ENCODE assay signal across 22 cellular contexts in genomic region chr11:61372659-61373058, GRCh38.
"Had no signal": no experiment of that assay in that cellular context is flagged by ENCODE, and none has a peak within 500 bp of the region (broad histone marks: within the 10 kb centered on the region; RNA-seq: fewer than 3 reads in every experiment).

No MANE protein-coding gene starts in this region.

- DNase-seq: erythroblast; foreskin melanocyte; head of caudate nucleus; kidney; left cardiac atrium; left ventricle myocardium inferior; lower lobe of right lung; midbrain; occipital lobe; psoas muscle; retina; right lobe of liver; stimulated activated CD4-positive, alpha-beta T cell treated with anti-CD3 and anti-CD28 coated beads, Interleukin-4, amount 100 ng/mL, for 1 hour; stimulated activated CD8-positive, alpha-beta memory T cell treated with anti-CD3 and anti-CD28 coated beads, Interleukin-4, amount 100 ng/mL, for 48 hours; stimulated activated naive CD8-positive, alpha-beta T cell treated with anti-CD3 and anti-CD28 coated beads, Interleukin-15, amount 100 ng/mL, for 72 hours; testis; upper lobe of right lung had no signal

- H3K4me3 Mint-ChIP-seq: dendritic cell treated with granulocyte-macrophage colony-stimulating factor and Interleukin-4, amounts not matched to agents 40 ng/mL and 50 ng/mL, for 4 days; memory B cell; natural killer cell treated with Interleukin-12 subunit alpha and Interleukin-12 subunit beta and Interleukin-15 and Interleukin-18, amount 100 ng/mL, for 72 hours; stimulated activated memory B cell treated with anti-CD40 and anti-IgM and Interleukin-4, amounts not matched to agents 10 μg/mL and 1 μg/mL and 100 μg/mL, for 72 hours; stimulated activated naive CD8-positive, alpha-beta T cell treated with anti-CD3 and anti-CD28 coated beads, Interleukin-15, amount 100 ng/mL, for 72 hours had no signal

- H3K27ac Mint-ChIP-seq: dendritic cell treated with granulocyte-macrophage colony-stimulating factor and Interleukin-4, amounts not matched to agents 40 ng/mL and 50 ng/mL, for 4 days; memory B cell; natural killer cell treated with Interleukin-12 subunit alpha and Interleukin-12 subunit beta and Interleukin-15 and Interleukin-18, amount 100 ng/mL, for 72 hours; stimulated activated memory B cell treated with anti-CD40 and anti-IgM and Interleukin-4, amounts not matched to agents 10 μg/mL and 1 μg/mL and 100 μg/mL, for 72 hours had no signal

- H3K9me3 Mint-ChIP-seq: dendritic cell treated with granulocyte-macrophage colony-stimulating factor and Interleukin-4, amounts not matched to agents 40 ng/mL and 50 ng/mL, for 4 days; memory B cell; natural killer cell treated with Interleukin-12 subunit alpha and Interleukin-12 subunit beta and Interleukin-15 and Interleukin-18, amount 100 ng/mL, for 72 hours; stimulated activated memory B cell treated with anti-CD40 and anti-IgM and Interleukin-4, amounts not matched to agents 10 μg/mL and 1 μg/mL and 100 μg/mL, for 72 hours; stimulated activated naive CD8-positive, alpha-beta T cell treated with anti-CD3 and anti-CD28 coated beads, Interleukin-15, amount 100 ng/mL, for 72 hours had no signal

- ATAC-seq: left cardiac atrium; lower lobe of right lung; natural killer cell treated with Interleukin-12 subunit alpha and Interleukin-12 subunit beta and Interleukin-15 and Interleukin-18, amount 100 ng/mL, for 72 hours; psoas muscle; right lobe of liver; stimulated activated memory B cell treated with anti-CD40 and anti-IgM and Interleukin-4, amounts not matched to agents 10 μg/mL and 1 μg/mL and 100 μg/mL, for 72 hours; stimulated activated naive CD8-positive, alpha-beta T cell treated with anti-CD3 and anti-CD28 coated beads, Interleukin-15, amount 100 ng/mL, for 72 hours; upper lobe of right lung had no signal

- FAIRE-seq: colon, kidney had no signal

- H3K27me3 Mint-ChIP-seq: dendritic cell treated with granulocyte-macrophage colony-stimulating factor and Interleukin-4, amounts not matched to agents 40 ng/mL and 50 ng/mL, for 4 days; memory B cell; natural killer cell treated with Interleukin-12 subunit alpha and Interleukin-12 subunit beta and Interleukin-15 and Interleukin-18, amount 100 ng/mL, for 72 hours; stimulated activated memory B cell treated with anti-CD40 and anti-IgM and Interleukin-4, amounts not matched to agents 10 μg/mL and 1 μg/mL and 100 μg/mL, for 72 hours; stimulated activated naive CD8-positive, alpha-beta T cell treated with anti-CD3 and anti-CD28 coated beads, Interleukin-15, amount 100 ng/mL, for 72 hours had no signal
